Comparison of ENCODE assay signal across 1 cellular context in the genomic region with DNA sequence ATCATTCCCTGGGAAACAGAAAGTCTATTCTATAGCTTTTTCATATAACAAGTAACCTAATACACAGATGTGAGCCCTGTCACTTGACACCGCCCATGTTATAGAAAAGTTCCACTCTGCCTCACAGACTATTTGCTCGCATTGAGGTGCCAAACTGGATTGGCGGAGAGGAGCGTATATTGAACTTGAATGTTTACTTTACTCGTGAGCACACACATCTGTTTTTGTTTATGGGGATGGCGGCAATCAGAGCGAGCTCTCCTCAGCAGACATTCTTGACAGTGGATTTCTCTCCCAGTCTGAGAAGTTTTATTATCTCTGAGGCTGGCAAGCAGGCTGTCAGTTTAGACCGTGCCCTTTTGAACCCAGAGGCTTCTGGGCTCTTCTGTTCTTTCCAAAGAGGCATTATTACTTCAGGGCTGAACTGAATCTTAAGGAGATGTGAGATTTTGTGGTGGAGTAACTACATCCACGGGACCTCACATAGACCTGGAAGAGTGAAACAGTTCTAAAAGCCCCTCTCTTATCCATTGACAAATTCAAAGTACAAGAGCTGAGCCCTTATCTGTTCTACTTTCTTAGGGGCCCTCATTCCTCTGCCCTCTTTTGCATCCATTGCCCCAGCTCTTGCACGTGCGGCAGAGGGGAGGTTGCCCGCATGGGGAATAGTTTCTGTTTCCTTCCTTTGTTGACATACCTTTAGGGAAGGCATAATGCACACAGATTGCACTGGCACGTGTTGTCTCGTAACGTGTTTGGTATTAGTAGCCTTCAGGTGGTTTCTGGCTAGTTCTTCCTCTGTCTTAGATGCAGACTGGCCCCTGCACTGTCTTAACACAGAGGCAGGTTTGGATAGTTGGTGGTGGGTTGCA.
TF ChIP-seq lines count a peak whose summit lies in the region.

No MANE protein-coding gene starts in this region.

TF ChIP-seq in SK-N-SH treated with all-trans-retinoic acid at 6 μM for 48 hours, 23 proteins besides CTCF, POLR2A, EP300 and RAD21 (continued from another document):
- TF ChIP-seq, protein P1, sequence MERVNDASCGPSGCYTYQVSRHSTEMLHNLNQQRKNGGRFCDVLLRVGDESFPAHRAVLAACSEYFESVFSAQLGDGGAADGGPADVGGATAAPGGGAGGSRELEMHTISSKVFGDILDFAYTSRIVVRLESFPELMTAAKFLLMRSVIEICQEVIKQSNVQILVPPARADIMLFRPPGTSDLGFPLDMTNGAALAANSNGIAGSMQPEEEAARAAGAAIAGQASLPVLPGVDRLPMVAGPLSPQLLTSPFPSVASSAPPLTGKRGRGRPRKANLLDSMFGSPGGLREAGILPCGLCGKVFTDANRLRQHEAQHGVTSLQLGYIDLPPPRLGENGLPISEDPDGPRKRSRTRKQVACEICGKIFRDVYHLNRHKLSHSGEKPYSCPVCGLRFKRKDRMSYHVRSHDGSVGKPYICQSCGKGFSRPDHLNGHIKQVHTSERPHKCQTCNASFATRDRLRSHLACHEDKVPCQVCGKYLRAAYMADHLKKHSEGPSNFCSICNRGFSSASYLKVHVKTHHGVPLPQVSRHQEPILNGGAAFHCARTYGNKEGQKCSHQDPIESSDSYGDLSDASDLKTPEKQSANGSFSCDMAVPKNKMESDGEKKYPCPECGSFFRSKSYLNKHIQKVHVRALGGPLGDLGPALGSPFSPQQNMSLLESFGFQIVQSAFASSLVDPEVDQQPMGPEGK (CRISPR knock-in tag; IDR thresholded peaks at IDR 0.05; ENCODE audit: borderline replicate concordance) = no peak
- no peak for TF ChIP-seq ZNF70 (CRISPR knock-in tag; IDR thresholded peaks at IDR 0.05)
- no peak for TF ChIP-seq ZFP30 (CRISPR knock-in tag; IDR thresholded peaks at IDR 0.05)
TF ChIP-seq in SK-N-SH treated with all-trans-retinoic acid at 6 μM for 48 hours: peak in this region for 0.
